In genomic region chr16:75000481-75001081, GRCh38 we compare ENCODE assay signal across 8 cellular contexts. TPM values are rescaled to one million over a fixed set of nuclear protein-coding genes. Genes with fewer than 3 reads are reported as not detected.
DNase-seq lines count a peak whose midpoint lies in the region; ATAC-seq and TF ChIP-seq lines count a peak whose summit lies in the region.

No MANE protein-coding gene starts in this region.

- H3K4me1 Mint-ChIP-seq in nephron, result peaks cover 47% of the 10 kb centered on the region

- H3K27ac Mint-ChIP-seq in nephron, result peak overlapping the region; percentile 41 to 88 (median 64)

- H3K36me3 Mint-ChIP-seq in nephron (ENCODE audit: low read depth), result peaks cover 8% of the 10 kb centered on the region

- DNase-seq in RPMI7951 (ENCODE audit: low read depth) (peak; percentile 29), erythroblast (lab: John Stamatoyannopoulos, UW) (peak; percentile 57 to 71), NCI-H446 treated with DMSO at 0.1 percent for 48 hours (lab: John Stamatoyannopoulos, UW) (no peak), NCI-H526 treated with DMSO at 0.1 percent for 48 hours (lab: John Stamatoyannopoulos, UW) (no peak), NCI-H1105 treated with DMSO at 0.1 percent for 48 hours (lab: John Stamatoyannopoulos, UW) (no peak)

- H3K4me3 Mint-ChIP-seq in nephron, result peak overlapping the region; percentile 92 to 98 (median 95)

- TF ChIP-seq CTCF in GM12874 (IDR thresholded peaks at IDR 0.05; ENCODE audit: insufficient read depth, low read depth, low read length) (0 out of 2 replicates have a peak, but pooled peaks have one; percentile 3), nephron (IDR thresholded peaks at IDR 0.05; ENCODE audit: unreplicated experiment in 3 of 3) (no peak)

- no peaks in the 10 kb centered on the region for H3K27me3 Mint-ChIP-seq in nephron (ENCODE audit: low read depth)

- H3K9me3 Mint-ChIP-seq in nephron, result no peaks in the 10 kb centered on the region

- TF ChIP-seq POLR2A in erythroblast (IDR thresholded peaks at IDR 0.05; ENCODE audit: low read length), result peak; percentile 24

- no peak for ATAC-seq in GM19351 (IDR thresholded peaks at IDR 0.05; ENCODE audit: unreplicated experiment)

RNA-seq across cellular contexts. Expression of gene ZNRF1, which starts 1.8 kb away (rescaled TPM):
- 11.4 and 12.0 TPM in 2 replicates for total RNA-seq in RPMI7951 (2014; rRNA removed; shearing (Covaris generic))

RNA-seq across cellular contexts. Expression of gene WDR59, which starts 15.7 kb away (rescaled TPM):
- 8.5 and 10.1 TPM in 2 replicates for total RNA-seq in RPMI7951 (2014; rRNA removed; shearing (Covaris generic))

Comparison
In these comparisons a context has a peak if more than half of its experiments do, and no peak if none do; other contexts are left out.
1. DNase-seq: peak in RPMI7951 (single experiment) and erythroblast (2 of 2); none in NCI-H446 treated with DMSO at 0.1 percent for 48 hours (single experiment), NCI-H526 treated with DMSO at 0.1 percent for 48 hours (single experiment) and NCI-H1105 treated with DMSO at 0.1 percent for 48 hours (single experiment).